In genomic region chr3:188236241-188236640, GRCh38 we compare ENCODE assay signal across 17 cellular contexts.
DNase-seq lines count a peak whose midpoint lies in the region; ATAC-seq, FAIRE-seq and TF ChIP-seq lines count a peak whose summit lies in the region.
"Had no signal": no experiment of that assay in that cellular context is flagged by ENCODE, and none has a peak within 500 bp of the region (broad histone marks: within the 10 kb centered on the region; RNA-seq: fewer than 3 reads in every experiment).

No MANE protein-coding gene starts in this region.

- H3K9ac ChIP-seq in PC-3 (ENCODE audit: low read length), result no peak overlapping the region

- H3F3A ChIP-seq in PC-3 (ENCODE audit: low read length, unreplicated experiment), result no peaks in the 10 kb centered on the region

- FAIRE-seq in HTR-8/SVneo (lab: Jason Lieb, UNC), result no peak
- FAIRE-seq: D721Med, H54, K562 had no signal

- CTCF ChIA-PET in PC-3 (lab: Charles Lee), result no interaction called here

- H3K9me2 ChIP-seq in PC-3 (replicated peaks; ENCODE audit: low read length), result no peaks in the 10 kb centered on the region

- no peak for TF ChIP-seq CTCF in PC-3 (conservative IDR thresholded peaks at IDR 0.05; ENCODE audit: low read depth, low read length)
- TF ChIP-seq CTCF in vagina (IDR thresholded peaks at IDR 0.05), result no peak

- no peaks in the 10 kb centered on the region for H3K27me3 ChIP-seq in PC-3 (ENCODE audit: low read length)
- H3K27me3 ChIP-seq in vagina, result no peaks in the 10 kb centered on the region
- no peaks in the 10 kb centered on the region for H3K27me3 ChIP-seq in MG63

- H4K20me1 ChIP-seq in PC-3 (ENCODE audit: low read length), result peaks cover 3% of the 10 kb centered on the region; the same call in 1 of the 2 replicates

- H3K4me1 ChIP-seq in PC-3 (ENCODE audit: insufficient read depth, low read length) (peaks cover 28% of the 10 kb centered on the region), vagina (peaks cover 39% of the 10 kb centered on the region)

- H3K4me2 ChIP-seq in PC-3 (ENCODE audit: low read length), result no peak overlapping the region

- peaks cover 26% of the 10 kb centered on the region; the same call in 1 of the 2 replicates for H3K79me2 ChIP-seq in PC-3 (ENCODE audit: low read length)

- no peak for TF ChIP-seq POLR2A in vagina (IDR thresholded peaks at IDR 0.05)

- no peak overlapping the region for H3K4me3 ChIP-seq in PC-3 (ENCODE audit: low read length)
- H3K4me3 ChIP-seq in vagina, result no peak overlapping the region
- H3K4me3 ChIP-seq in MG63, result no peak overlapping the region
- H3K4me3 ChIP-seq: K562 had no signal

- POLR2A ChIA-PET in PC-3 (lab: Charles Lee; ENCODE audit: unreplicated experiment), result no interaction called here

- BruUV-seq in PC-3 (replicated peaks; lab: Mats Ljungman, UMichigan), result no TSS peak

- peak; percentile 62 for ATAC-seq in PC-3
- ATAC-seq in HG02588 (IDR thresholded peaks at IDR 0.05; ENCODE audit: unreplicated experiment), result no peak
- ATAC-seq: K562 had no signal

- no peaks in the 10 kb centered on the region for H3K9me3 ChIP-seq in PC-3 (ENCODE audit: low read length)
- H3K9me3 ChIP-seq in vagina, result no peaks in the 10 kb centered on the region
- no peaks in the 10 kb centered on the region for H3K9me3 ChIP-seq in MG63

- H3K27ac ChIP-seq in PC-3 (ENCODE audit: low read length) (0 out of 2 replicates have a peak overlapping the region, but pooled peaks have one; percentile 6), vagina (no peak overlapping the region)
- H3K27ac ChIP-seq: 22Rv1 had no signal

- DNase-seq in DMS79 treated with DMSO at 0.1 percent for 48 hours (lab: John Stamatoyannopoulos, UW) (peak; percentile 26), DMS79 (lab: John Stamatoyannopoulos, UW) (no peak), PC-3 (peak; percentile 65), glomerular visceral epithelial cell (ENCODE audit: extremely low spot score) (peak; percentile 34), vagina (ENCODE audit: extremely low spot score in 2 of 2) (no peak), MG63 (no peak), HTR-8/SVneo (ENCODE audit: insufficient read length, low spot score) (no peak)
- DNase-seq: CD8-positive, alpha-beta memory T cell; NCI-H1436; NCI-H2029; NCI-H524; SHP77 treated with DMSO at 0.1 percent for 48 hours had no signal

- no peaks in the 10 kb centered on the region; the same call in 1 of the 2 replicates for H3K36me3 ChIP-seq in PC-3 (ENCODE audit: low read depth, low read length)
- H3K36me3 ChIP-seq in vagina, result no peaks in the 10 kb centered on the region
- peaks cover 9% of the 10 kb centered on the region for H3K36me3 ChIP-seq in MG63

- no peak overlapping the region for H2AFZ ChIP-seq in PC-3 (ENCODE audit: low read length)

- intact Hi-C loops in PC-3 (cut with micrococcal nuclease), result no loop called here
- intact Hi-C loops in vagina (cut with DNase I), result no loop called here

Comparison
In these comparisons a context has a peak if more than half of its experiments do, and no peak if none do; other contexts are left out.
1. DNase-seq: peak in DMS79 treated with DMSO at 0.1 percent for 48 hours (single experiment), PC-3 (single experiment) and glomerular visceral epithelial cell (single experiment); none in DMS79 (single experiment), vagina (0 of 2), MG63 (single experiment) and HTR-8/SVneo (single experiment).